In genomic region chr4:151931563-151931962, GRCh38 we compare ENCODE assay signal across 26 cellular contexts.
A peak's percentile ranks its signal among the peaks of the same experiment; 100 is the strongest.
DNase-seq lines count a peak whose midpoint lies in the region; ATAC-seq, FAIRE-seq and TF ChIP-seq lines count a peak whose summit lies in the region.
"Had no signal": no experiment of that assay in that cellular context is flagged by ENCODE, and none has a peak within 500 bp of the region (broad histone marks: within the 10 kb centered on the region; RNA-seq: fewer than 3 reads in every experiment).

No MANE protein-coding gene starts in this region.

- H3K27me3 ChIP-seq in H1 (replicated peaks in 1 of 4; ENCODE audit: control insufficient read depth in 3 of 4, extremely low read depth in 1 of 4, insufficient read depth in 3 of 4, low read length in 3 of 4) (no peaks in the 10 kb centered on the region), tibial nerve (no peaks in the 10 kb centered on the region)
- H3K27me3 ChIP-seq: cardiac muscle cell, colonic mucosa, thyroid gland had no signal

- no peak overlapping the region for H3K27ac ChIP-seq in H1 (ENCODE audit: low read depth, low read length)
- H3K27ac ChIP-seq in tibial nerve: no peak overlapping the region
- H3K27ac ChIP-seq: A549, cardiac muscle cell, colonic mucosa, SK-N-MC, thyroid gland had no signal

- H2BK12ac ChIP-seq in H1 (ENCODE audit: low read depth, low read length): no peak overlapping the region

- no peak overlapping the region for H3K4me2 ChIP-seq in H1 (ENCODE audit: insufficient read depth in 1 of 2, low read depth in 2 of 2, low read length in 2 of 2)
- H3K4me2 ChIP-seq: A549 had no signal

- H4K5ac ChIP-seq in H1 (ENCODE audit: insufficient read length, low read depth, low read length): no peak overlapping the region

- 93% methylated on average over 2 of the region's 2 CpGs; no CpG with 5 or more reads in 1 of the 2 experiments for WGBS in H1 (ENCODE audit: extremely low coverage in 1 of 2, insufficient coverage in 1 of 2, insufficient read length in 1 of 2, insufficient replicate concordance in 2 of 2, low coverage in 1 of 2, low lambda C conversion rate in 2 of 2, missing lambda C conversion rate in 1 of 2), 2 experiments
- WGBS in tibial nerve, 2 donors: 61 to 66% methylated on average over 2 of the region's 2 CpGs

- H2BK15ac ChIP-seq in H1 (ENCODE audit: low read length): no peak overlapping the region

- no peak overlapping the region for H4K8ac ChIP-seq in H1 (ENCODE audit: extremely low read depth, insufficient read depth, low read length)

- H3K4me3 ChIP-seq in H1 (ENCODE audit: extremely low read depth in 1 of 4, insufficient read depth in 2 of 4, low read depth in 3 of 4, low read length in 4 of 4): no peak overlapping the region
- no peak overlapping the region for H3K4me3 ChIP-seq in tibial nerve
- H3K4me3 ChIP-seq: A549, cardiac muscle cell, colonic mucosa, SK-N-MC, thyroid gland had no signal

- H2AFZ ChIP-seq in H1 (ENCODE audit: low read length): no peak overlapping the region

- no peak overlapping the region for H4K91ac ChIP-seq in H1 (replicated peaks; ENCODE audit: insufficient read length, low read length)

- no peak overlapping the region for H2AK5ac ChIP-seq in H1 (ENCODE audit: low read depth, low read length)

- H2BK5ac ChIP-seq in H1 (ENCODE audit: low read depth, low read length): no peak overlapping the region

- no peak overlapping the region for H3K56ac ChIP-seq in H1 (replicated peaks; ENCODE audit: insufficient read length, low read depth, low read length)

- TF ChIP-seq EP300 in H1 (IDR thresholded peaks at IDR 0.05; ENCODE audit: borderline replicate concordance in 1 of 2, low read depth in 2 of 2, low read length in 2 of 2): no peak
- no peak for TF ChIP-seq EP300 in tibial nerve (IDR thresholded peaks at IDR 0.05)

- H3K23ac ChIP-seq in H1 (ENCODE audit: insufficient read length): no peak overlapping the region

- no peak overlapping the region for H2BK120ac ChIP-seq in H1 (replicated peaks; ENCODE audit: low read depth, low read length)

- H3K9me3 ChIP-seq in H1 (ENCODE audit: insufficient read depth in 2 of 2, low read depth in 1 of 2, low read length in 1 of 2) (no peaks in the 10 kb centered on the region), tibial nerve (no peaks in the 10 kb centered on the region)
- H3K9me3 ChIP-seq: A549, colonic mucosa, thyroid gland had no signal

- H3K4ac ChIP-seq in H1 (replicated peaks; ENCODE audit: insufficient read length, low read depth, low read length): no peak overlapping the region

- TF ChIP-seq POLR2A in H1 (IDR thresholded peaks at IDR 0.05; ENCODE audit: control extremely low read depth in 1 of 2, low read depth in 2 of 2, low read length in 2 of 2) (no peak), tibial nerve (IDR thresholded peaks at IDR 0.05) (no peak)

- no peaks in the 10 kb centered on the region; the same call in 1 of the 2 replicates for H3K23me2 ChIP-seq in H1 (ENCODE audit: low read depth, low read length)

- H3K4me1 ChIP-seq in H1 (replicated peaks in 1 of 4; ENCODE audit: control insufficient read depth in 3 of 4, insufficient read depth in 4 of 4, low read length in 3 of 4) (no peaks in the 10 kb centered on the region; a peak in 1 of 7 replicates), tibial nerve (no peaks in the 10 kb centered on the region)
- H3K4me1 ChIP-seq: A549, colonic mucosa, thyroid gland had no signal

- CTCF ChIA-PET in H1 (lab: Charles Lee; ENCODE audit: partially characterized antibody): interaction anchor here (0.6 to 1.2 kb wide), 5 partner anchors 79 to 454 kb away, joined by 3 to 6 read pairs (median 3); no protein-coding TSS in a partner anchor

- H3K9ac ChIP-seq in H1 (replicated peaks in 1 of 4; ENCODE audit: extremely low read depth in 1 of 4, low read depth in 3 of 4, low read length in 3 of 4): no peak overlapping the region

- H3K36me3 ChIP-seq in H1 (ENCODE audit: control insufficient read depth in 2 of 4, insufficient read depth in 4 of 4, low read length in 3 of 4) (no peaks in the 10 kb centered on the region), tibial nerve (no peaks in the 10 kb centered on the region)
- H3K36me3 ChIP-seq: cardiac muscle cell, colonic mucosa, thyroid gland had no signal

- no peaks in the 10 kb centered on the region for H3K79me1 ChIP-seq in H1 (ENCODE audit: low read depth, low read length)

- ATAC-seq in GM21423 (IDR thresholded peaks at IDR 0.05; ENCODE audit: unreplicated experiment): no peak
- no peak for ATAC-seq in GM21723 (IDR thresholded peaks at IDR 0.05; ENCODE audit: unreplicated experiment)
- ATAC-seq: A549; activated naive CD8-positive, alpha-beta T cell treated with anti-CD3 and anti-CD28 coated beads, Interleukin-2, amount 50 U/mL, for 24 hours; HCT116 had no signal

- TF ChIP-seq CTCF in H1 (IDR thresholded peaks at IDR 0.05; ENCODE audit: control extremely low read depth in 1 of 3, insufficient read depth in 1 of 3, low read depth in 1 of 3, low read length in 3 of 3) (no peak), tibial nerve (IDR thresholded peaks at IDR 0.05) (no peak)

- no peak overlapping the region for H2BK20ac ChIP-seq in H1 (ENCODE audit: low read length)

- FAIRE-seq in H1 (lab: Jason Lieb, UNC): no peak
- FAIRE-seq: A549, astrocyte, G401.6 had no signal

- DNase-seq in NCI-H2029 (lab: John Stamatoyannopoulos, UW) (peak; percentile 3), NCI-H2029 treated with DMSO at 0.1 percent for 48 hours (lab: John Stamatoyannopoulos, UW) (no peak), HT-29 (ENCODE audit: low spot score) (peak; percentile 7), NCI-H2171 (lab: John Stamatoyannopoulos, UW) (peak; percentile 9), H1 (ENCODE audit: low read depth in 1 of 2, low spot score in 2 of 2) (peak in 1 of 2 experiments; percentile 13), tibial nerve (ENCODE audit: low spot score in 2 of 2) (no peak)
- DNase-seq: activated naive CD4-positive, alpha-beta T cell; activated naive CD8-positive, alpha-beta T cell treated with anti-CD3 and anti-CD28 coated beads, Interleukin-2, amount 50 U/mL, for 24 hours; activated T-cell treated with anti-CD3 and anti-CD28 coated beads, Interleukin-2, amount 50 U/mL, for 48 hours; CD8-positive, alpha-beta memory T cell; colonic mucosa; DMS153; effector CD4-positive, alpha-beta T cell; hippocampal formation; NCI-H446; OCI-M1; stimulated activated CD4-positive, alpha-beta T cell treated with anti-CD3 and anti-CD28 coated beads, Interleukin-4, amount 100 ng/mL, for 1 hour; thyroid gland had no signal

- H3K18ac ChIP-seq in H1 (ENCODE audit: extremely low read depth, low read length): no peak overlapping the region

- POLR2A ChIA-PET in H1 (lab: Charles Lee; ENCODE audit: partially characterized antibody): interaction anchor here (0.9 kb wide), 1 partner anchor 24 kb away, joined by 3 read pairs; no protein-coding TSS in a partner anchor

- no peaks in the 10 kb centered on the region for H3K79me2 ChIP-seq in H1 (ENCODE audit: control insufficient read depth in 1 of 2, insufficient read depth in 2 of 2, low read length in 2 of 2)

- TF ChIP-seq RAD21 in H1 (IDR thresholded peaks at IDR 0.05 in 1 of 2, conservative IDR thresholded peaks at IDR 0.05 in 1 of 2; ENCODE audit: low read depth in 2 of 2, low read length in 2 of 2): no peak

- H4K20me1 ChIP-seq in H1 (replicated peaks in 1 of 2; ENCODE audit: control insufficient read depth in 1 of 2, insufficient read depth in 2 of 2, low read length in 2 of 2): no peaks in the 10 kb centered on the region

- no peak overlapping the region for H3K14ac ChIP-seq in H1 (ENCODE audit: insufficient read length)

TF ChIP-seq in H1, 55 proteins besides CTCF, POLR2A, EP300 and RAD21:
- TF ChIP-seq RBBP5 (IDR thresholded peaks at IDR 0.05; ENCODE audit: borderline replicate concordance, low read depth, low read length) (no peak), YY1 (IDR thresholded peaks at IDR 0.05; ENCODE audit: low read depth, low read length) (0 out of 2 replicates have a peak, but pooled peaks have one; percentile 24)

Comparison
In these comparisons a context has a peak if more than half of its experiments do, and no peak if none do; other contexts are left out.
1. DNase-seq: peak in NCI-H2029 (single experiment), HT-29 (single experiment) and NCI-H2171 (single experiment); none in NCI-H2029 treated with DMSO at 0.1 percent for 48 hours (single experiment) and tibial nerve (0 of 2).